22 cellular contexts compared by ENCODE assay signal in the genomic region with DNA sequence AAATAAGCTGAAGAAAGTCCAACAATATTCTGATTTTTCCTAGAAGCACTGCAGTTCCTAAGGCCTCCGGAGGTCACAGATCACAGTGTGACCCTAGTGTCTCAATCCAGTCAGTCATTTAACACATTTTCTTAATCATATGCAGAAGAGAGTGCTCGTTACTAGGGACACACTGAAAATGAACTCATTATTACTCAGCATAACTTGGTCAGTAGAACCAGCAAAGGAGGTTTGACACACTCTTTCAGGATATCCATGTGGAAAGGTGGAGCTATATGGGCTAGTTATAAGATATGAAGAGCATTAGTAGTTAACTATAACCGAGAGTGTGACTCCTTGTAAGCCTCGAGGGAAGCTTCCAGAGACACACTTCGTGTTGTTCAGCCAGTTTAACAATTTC. TPM values are rescaled to one million over a fixed set of nuclear protein-coding genes. Genes with fewer than 3 reads are reported as not detected.
DNase-seq lines count a peak whose midpoint lies in the region; ATAC-seq and TF ChIP-seq lines count a peak whose summit lies in the region.
"Had no signal": no experiment of that assay in that cellular context is flagged by ENCODE, and none has a peak within 500 bp of the region (broad histone marks: within the 10 kb centered on the region; RNA-seq: fewer than 3 reads in every experiment).

No MANE protein-coding gene starts in this region.

- intact Hi-C loops in heart right ventricle (cut with DNase I) (loop anchor here in 9 of 10 donors (5.0 to 10.0 kb wide), 25 partner anchors 33 to 870 kb away; no protein-coding TSS in a partner anchor), left cardiac atrium (cut with DNase I) (loop anchor here (5.0 to 10.0 kb wide), 7 partner anchors 50 to 870 kb away; no protein-coding TSS in a partner anchor), left lung (cut with DNase I) (no loop called here), adrenal gland (cut with DNase I) (no loop called here)
- intact Hi-C loops in dendritic cell treated with granulocyte-macrophage colony-stimulating factor and Interleukin-4, amounts not matched to agents 40 ng/mL and 50 ng/mL, for 4 days (cut with micrococcal nuclease), result loop anchor here (5.0 kb wide), 2 partner anchors 173 to 758 kb away; no protein-coding TSS in a partner anchor

- H3K4me1 ChIP-seq in heart right ventricle, result peaks cover 8 to 92% (median 76%) of the 10 kb centered on the region in 9 donors
- H3K4me1 ChIP-seq in left lung, result peaks cover 21 to 86% of the 10 kb centered on the region in 2 donors
- peaks cover 0 to 40% of the 10 kb centered on the region in 2 donors for H3K4me1 ChIP-seq in adrenal gland (replicated peaks in 1 of 2)

- H3K4me1 Mint-ChIP-seq in dendritic cell treated with granulocyte-macrophage colony-stimulating factor and Interleukin-4, amounts not matched to agents 40 ng/mL and 50 ng/mL, for 4 days (ENCODE audit: low read depth), result peaks cover 90% of the 10 kb centered on the region
- H3K4me1 Mint-ChIP-seq in type B pancreatic cell (ENCODE audit: unreplicated experiment), result peaks cover 50% of the 10 kb centered on the region

- DNase-seq in heart right ventricle (no peak), left cardiac atrium (no peak), left lung (no peak), type B pancreatic cell (ENCODE audit: extremely low spot score, unreplicated experiment) (no peak), T-helper 1 cell (no peak), adrenal gland (no peak)
- DNase-seq in stimulated activated CD4-positive, alpha-beta T cell treated with anti-CD3 and anti-CD28 coated beads, Interleukin-1b, Interleukin-23, amount 100 ng/mL, for 48 hours, result no peak
- DNase-seq: activated naive CD8-positive, alpha-beta T cell treated with anti-CD3 and anti-CD28 coated beads, Interleukin-2, amount 10 ng/mL, durations not matched to agents 7 days and 5 days; DMS53; naive thymus-derived CD8-positive, alpha-beta T cell; NCI-H1417 treated with DMSO at 0.1 percent for 48 hours; NCI-H82; PC-9; stimulated activated CD4-positive, alpha-beta T cell treated with anti-CD3 and anti-CD28 coated beads, Interleukin-4, amount 100 ng/mL, for 4 hours; T1000 had no signal

- peak overlapping the region in 2 of 10 donors; percentile 7 to 11 for H3K4me3 ChIP-seq in heart right ventricle
- no peak overlapping the region for H3K4me3 ChIP-seq in left lung
- H3K4me3 ChIP-seq in adrenal gland, result no peak overlapping the region
- H3K4me3 ChIP-seq: A549, PC-9, skin epidermis, vagina had no signal

- H3K9me3 ChIP-seq in heart right ventricle (no peaks in the 10 kb centered on the region), left lung (no peaks in the 10 kb centered on the region), adrenal gland (replicated peaks in 1 of 3) (no peaks in the 10 kb centered on the region)
- H3K9me3 ChIP-seq: A549, vagina had no signal

- peak overlapping the region; percentile 89 for H3K27ac Mint-ChIP-seq in dendritic cell treated with granulocyte-macrophage colony-stimulating factor and Interleukin-4, amounts not matched to agents 40 ng/mL and 50 ng/mL, for 4 days
- peak overlapping the region; percentile 76 for H3K27ac Mint-ChIP-seq in type B pancreatic cell
- H3K27ac Mint-ChIP-seq: activated naive CD8-positive, alpha-beta T cell treated with anti-CD3 and anti-CD28 coated beads, Interleukin-2, amount 10 ng/mL, durations not matched to agents 7 days and 5 days; naive thymus-derived CD8-positive, alpha-beta T cell had no signal

- TF ChIP-seq CTCF in heart right ventricle (IDR thresholded peaks at IDR 0.05), result no peak
- no peak for TF ChIP-seq CTCF in left lung (IDR thresholded peaks at IDR 0.05)
- no peak for TF ChIP-seq CTCF in type B pancreatic cell (conservative IDR thresholded peaks at IDR 0.05)
- no peak for TF ChIP-seq CTCF in adrenal gland (IDR thresholded peaks at IDR 0.05)

- no peaks in the 10 kb centered on the region for H3K9me3 Mint-ChIP-seq in dendritic cell treated with granulocyte-macrophage colony-stimulating factor and Interleukin-4, amounts not matched to agents 40 ng/mL and 50 ng/mL, for 4 days
- no peaks in the 10 kb centered on the region for H3K9me3 Mint-ChIP-seq in type B pancreatic cell
- H3K9me3 Mint-ChIP-seq: activated naive CD8-positive, alpha-beta T cell treated with anti-CD3 and anti-CD28 coated beads, Interleukin-2, amount 10 ng/mL, durations not matched to agents 7 days and 5 days; naive thymus-derived CD8-positive, alpha-beta T cell had no signal

- ATAC-seq in heart right ventricle, result no peak
- ATAC-seq in left cardiac atrium, result no peak
- ATAC-seq in left lung, result no peak
- ATAC-seq: A549; activated CD4-positive, CD25-positive, alpha-beta regulatory T cell treated with anti-CD3 and anti-CD28 coated beads, Interleukin-2, amount 50 U/mL, for 24 hours; naive thymus-derived CD8-positive, alpha-beta T cell had no signal

- H3K27me3 ChIP-seq in heart right ventricle (no peaks in the 10 kb centered on the region), left lung (peaks cover 0 to 18% of the 10 kb centered on the region in 2 donors), adrenal gland (no peaks in the 10 kb centered on the region)
- H3K27me3 ChIP-seq: vagina had no signal

- H3K4me3 Mint-ChIP-seq in dendritic cell treated with granulocyte-macrophage colony-stimulating factor and Interleukin-4, amounts not matched to agents 40 ng/mL and 50 ng/mL, for 4 days, result peak overlapping the region; percentile 55
- H3K4me3 Mint-ChIP-seq in type B pancreatic cell, result peak overlapping the region; percentile 64
- H3K4me3 Mint-ChIP-seq: activated naive CD8-positive, alpha-beta T cell treated with anti-CD3 and anti-CD28 coated beads, Interleukin-2, amount 10 ng/mL, durations not matched to agents 7 days and 5 days; naive thymus-derived CD8-positive, alpha-beta T cell had no signal

- no peaks in the 10 kb centered on the region for H3K27me3 Mint-ChIP-seq in dendritic cell treated with granulocyte-macrophage colony-stimulating factor and Interleukin-4, amounts not matched to agents 40 ng/mL and 50 ng/mL, for 4 days
- H3K27me3 Mint-ChIP-seq in type B pancreatic cell, result no peaks in the 10 kb centered on the region

- whole genome bisulfite sequencing in heart right ventricle, 2 donors, result 34 to 49% methylated on average over 5 of the region's 5 CpGs
- 64 to 79% (median 72%) methylated on average over 5 of the region's 5 CpGs for WGBS in adrenal gland, 4 donors

- H3K27ac ChIP-seq in heart right ventricle (peak overlapping the region in 9 of 10 donors; percentile 10 to 64 (median 36)), left lung (peak overlapping the region; percentile 31 to 41), adrenal gland (peak overlapping the region in 1 of 5 donors; percentile 35)
- H3K27ac ChIP-seq: A549, C4-2B, parathyroid adenoma, PC-9, vagina had no signal

- H3K36me3 ChIP-seq in heart right ventricle (no peaks in the 10 kb centered on the region), left lung (no peaks in the 10 kb centered on the region), adrenal gland (replicated peaks in 1 of 2) (no peaks in the 10 kb centered on the region)
- H3K36me3 ChIP-seq: vagina had no signal

- peaks cover 7% of the 10 kb centered on the region for H3K36me3 Mint-ChIP-seq in dendritic cell treated with granulocyte-macrophage colony-stimulating factor and Interleukin-4, amounts not matched to agents 40 ng/mL and 50 ng/mL, for 4 days (ENCODE audit: low read depth)
- peaks cover 3% of the 10 kb centered on the region for H3K36me3 Mint-ChIP-seq in type B pancreatic cell
- H3K36me3 Mint-ChIP-seq: activated naive CD8-positive, alpha-beta T cell treated with anti-CD3 and anti-CD28 coated beads, Interleukin-2, amount 10 ng/mL, durations not matched to agents 7 days and 5 days; naive thymus-derived CD8-positive, alpha-beta T cell had no signal

- no peak for TF ChIP-seq POLR2A in adrenal gland (IDR thresholded peaks at IDR 0.05)

RNA-seq across cellular contexts. Expression of gene SIPA1L2, which starts 5.0 kb away (rescaled TPM):
- total RNA-seq in heart right ventricle (100 to 1,000 TPM in 5 of 10 donors, 10 to 100 TPM in 5; 64.9 to 141 (median 101) TPM), left cardiac atrium (10 to 100 TPM; 42.3 to 57.1 TPM), left lung (10 to 100 TPM; 19.4 to 28.8 TPM), type B pancreatic cell (ENCODE audit: low replicate concordance) (35.6 and 45.6 TPM in 2 replicates), adrenal gland (10 to 100 TPM in 5 of 8 donors, 1 to 10 TPM in 3; 8.3 to 15.9 (median 10.8) TPM)
- polyA plus RNA-seq in heart right ventricle (10 to 100 TPM; 20.3 to 39.3 TPM), adrenal gland (10 to 100 TPM in 1 of 3 donors, 1 to 10 TPM in 2; 5.5 to 11.6 (median 6.2) TPM)
- total RNA-seq: PC-9 had no signal

Comparison
In these comparisons a context has a peak if more than half of its experiments do, and no peak if none do; other contexts are left out.
1. intact Hi-C loops: an anchor here in heart right ventricle (5.0 to 10.0 kb wide), left cardiac atrium (5.0 to 10.0 kb wide) and dendritic cell treated with granulocyte-macrophage colony-stimulating factor and Interleukin-4, amounts not matched to agents 40 ng/mL and 50 ng/mL, for 4 days (5.0 kb wide); none called in left lung and adrenal gland.